ENCODE assay signal across 19 cellular contexts in genomic region chr2:181642071-181642470, GRCh38. TPM values are rescaled to one million over a fixed set of nuclear protein-coding genes. Genes with fewer than 3 reads are reported as not detected.
"Had no signal": no experiment of that assay in that cellular context is flagged by ENCODE, and none has a peak within 500 bp of the region (broad histone marks: within the 10 kb centered on the region; RNA-seq: fewer than 3 reads in every experiment).

No MANE protein-coding gene starts in this region.

- H3K4me3 ChIP-seq: transverse colon had no signal

- DNase-seq: activated CD4-positive, alpha-beta T cell treated with anti-CD3 and anti-CD28 coated beads, Interleukin-2, amount 50 U/mL, for 4 hours; activated CD4-positive, CD25-positive, alpha-beta regulatory T cell treated with anti-CD3 and anti-CD28 coated beads, Interleukin-2, amount 50 U/mL, for 72 hours; activated CD8-positive, alpha-beta memory T cell treated with anti-CD3 and anti-CD28 coated beads, Interleukin-2, amount 10 ng/mL, durations not matched to agents 7 days and 5 days; activated effector memory CD4-positive, alpha-beta T cell treated with anti-CD3 and anti-CD28 coated beads, Interleukin-2, amount 50 U/mL, for 16 hours; activated T-cell treated with anti-CD3 and anti-CD28 coated beads, Interleukin-2, amount 50 U/mL, for 4 hours; amygdala; dermis blood vessel endothelial cell; head of caudate nucleus; nucleus accumbens; right cardiac atrium; stimulated activated naive B cell treated with anti-CD40 and anti-IgM and Interleukin-4, amounts not matched to agents 10 μg/mL and 1 μg/mL and 100 μg/mL, for 72 hours; transverse colon had no signal

- H3K36me3 Mint-ChIP-seq: activated CD8-positive, alpha-beta memory T cell treated with anti-CD3 and anti-CD28 coated beads, Interleukin-2, amount 10 ng/mL, durations not matched to agents 7 days and 5 days; activated naive CD4-positive, alpha-beta T cell treated with anti-CD3 and anti-CD28 coated beads, Interleukin-2, amount 50 U/mL, for 72 hours; natural killer cell treated with Interleukin-12 subunit alpha and Interleukin-12 subunit beta and Interleukin-15 and Interleukin-18, amount 100 ng/mL, for 72 hours; stimulated activated naive B cell treated with anti-CD40 and anti-IgM and Interleukin-4, amounts not matched to agents 10 μg/mL and 1 μg/mL and 100 μg/mL, for 72 hours had no signal

- H3K4me3 Mint-ChIP-seq: activated CD8-positive, alpha-beta memory T cell treated with anti-CD3 and anti-CD28 coated beads, Interleukin-2, amount 10 ng/mL, durations not matched to agents 7 days and 5 days; activated T-cell treated with anti-CD3 and anti-CD28 coated beads, Interleukin-2, amount 50 U/mL, for 4 hours; natural killer cell treated with Interleukin-12 subunit alpha and Interleukin-12 subunit beta and Interleukin-15 and Interleukin-18, amount 100 ng/mL, for 72 hours; stimulated activated naive B cell treated with anti-CD40 and anti-IgM and Interleukin-4, amounts not matched to agents 10 μg/mL and 1 μg/mL and 100 μg/mL, for 72 hours; T-helper 1 cell treated with Interleukin-12 subunit alpha and Interleukin-12 subunit beta and Interleukin-4 antibody, amounts not matched to agents 30 μg/mL and 1 μg/mL, for 36 hours had no signal

- ATAC-seq: activated CD8-positive, alpha-beta memory T cell treated with anti-CD3 and anti-CD28 coated beads, Interleukin-2, amount 10 ng/mL, durations not matched to agents 7 days and 5 days; activated naive CD4-positive, alpha-beta T cell treated with anti-CD3 and anti-CD28 coated beads, Interleukin-2, amount 50 U/mL, for 72 hours; activated T-cell treated with anti-CD3 and anti-CD28 coated beads, Interleukin-2, amount 50 U/mL, for 4 hours; left lobe of liver; natural killer cell treated with Interleukin-12 subunit alpha and Interleukin-12 subunit beta and Interleukin-15 and Interleukin-18, amount 100 ng/mL, for 72 hours; right cardiac atrium; stimulated activated naive B cell treated with anti-CD40 and anti-IgM and Interleukin-4, amounts not matched to agents 10 μg/mL and 1 μg/mL and 100 μg/mL, for 72 hours had no signal

- H3K9me3 Mint-ChIP-seq: activated naive CD4-positive, alpha-beta T cell treated with anti-CD3 and anti-CD28 coated beads, Interleukin-2, amount 50 U/mL, for 72 hours; activated T-cell treated with anti-CD3 and anti-CD28 coated beads, Interleukin-2, amount 50 U/mL, for 4 hours; natural killer cell treated with Interleukin-12 subunit alpha and Interleukin-12 subunit beta and Interleukin-15 and Interleukin-18, amount 100 ng/mL, for 72 hours; stimulated activated naive B cell treated with anti-CD40 and anti-IgM and Interleukin-4, amounts not matched to agents 10 μg/mL and 1 μg/mL and 100 μg/mL, for 72 hours; T-helper 1 cell treated with Interleukin-12 subunit alpha and Interleukin-12 subunit beta and Interleukin-4 antibody, amounts not matched to agents 30 μg/mL and 1 μg/mL, for 36 hours had no signal

- H3K27ac Mint-ChIP-seq: activated CD8-positive, alpha-beta memory T cell treated with anti-CD3 and anti-CD28 coated beads, Interleukin-2, amount 10 ng/mL, durations not matched to agents 7 days and 5 days; activated naive CD4-positive, alpha-beta T cell treated with anti-CD3 and anti-CD28 coated beads, Interleukin-2, amount 50 U/mL, for 72 hours; natural killer cell treated with Interleukin-12 subunit alpha and Interleukin-12 subunit beta and Interleukin-15 and Interleukin-18, amount 100 ng/mL, for 72 hours; stimulated activated naive B cell treated with anti-CD40 and anti-IgM and Interleukin-4, amounts not matched to agents 10 μg/mL and 1 μg/mL and 100 μg/mL, for 72 hours; T-helper 1 cell treated with Interleukin-12 subunit alpha and Interleukin-12 subunit beta and Interleukin-4 antibody, amounts not matched to agents 30 μg/mL and 1 μg/mL, for 36 hours had no signal

- H3K27ac ChIP-seq: transverse colon had no signal

- H3K27me3 ChIP-seq: transverse colon had no signal

- H3K4me1 Mint-ChIP-seq: activated CD8-positive, alpha-beta memory T cell treated with anti-CD3 and anti-CD28 coated beads, Interleukin-2, amount 10 ng/mL, durations not matched to agents 7 days and 5 days; stimulated activated naive B cell treated with anti-CD40 and anti-IgM and Interleukin-4, amounts not matched to agents 10 μg/mL and 1 μg/mL and 100 μg/mL, for 72 hours had no signal

RNA-seq across cellular contexts. Expression of gene CERKL, which starts 14.8 kb away (rescaled TPM):
- total RNA-seq: activated CD8-positive, alpha-beta memory T cell treated with anti-CD3 and anti-CD28 coated beads, Interleukin-2, amount 10 ng/mL, durations not matched to agents 7 days and 5 days; activated naive CD4-positive, alpha-beta T cell treated with anti-CD3 and anti-CD28 coated beads, Interleukin-2, amount 50 U/mL, for 72 hours; dermis blood vessel endothelial cell; left lobe of liver; natural killer cell treated with Interleukin-12 subunit alpha and Interleukin-12 subunit beta and Interleukin-15 and Interleukin-18, amount 100 ng/mL, for 72 hours; posterior vena cava; right cardiac atrium; subcutaneous adipose tissue had no signal

RNA-seq across cellular contexts. Expression of gene NEUROD1, which starts 38.2 kb away (rescaled TPM):
- total RNA-seq: activated CD8-positive, alpha-beta memory T cell treated with anti-CD3 and anti-CD28 coated beads, Interleukin-2, amount 10 ng/mL, durations not matched to agents 7 days and 5 days; activated naive CD4-positive, alpha-beta T cell treated with anti-CD3 and anti-CD28 coated beads, Interleukin-2, amount 50 U/mL, for 72 hours; activated T-cell treated with anti-CD3 and anti-CD28 coated beads, Interleukin-2, amount 50 U/mL, for 4 hours; dermis blood vessel endothelial cell; left lobe of liver; mucosa of gallbladder; natural killer cell treated with Interleukin-12 subunit alpha and Interleukin-12 subunit beta and Interleukin-15 and Interleukin-18, amount 100 ng/mL, for 72 hours; posterior vena cava; right cardiac atrium; subcutaneous adipose tissue had no signal
